27 cellular contexts compared by ENCODE assay signal in the genomic region with DNA sequence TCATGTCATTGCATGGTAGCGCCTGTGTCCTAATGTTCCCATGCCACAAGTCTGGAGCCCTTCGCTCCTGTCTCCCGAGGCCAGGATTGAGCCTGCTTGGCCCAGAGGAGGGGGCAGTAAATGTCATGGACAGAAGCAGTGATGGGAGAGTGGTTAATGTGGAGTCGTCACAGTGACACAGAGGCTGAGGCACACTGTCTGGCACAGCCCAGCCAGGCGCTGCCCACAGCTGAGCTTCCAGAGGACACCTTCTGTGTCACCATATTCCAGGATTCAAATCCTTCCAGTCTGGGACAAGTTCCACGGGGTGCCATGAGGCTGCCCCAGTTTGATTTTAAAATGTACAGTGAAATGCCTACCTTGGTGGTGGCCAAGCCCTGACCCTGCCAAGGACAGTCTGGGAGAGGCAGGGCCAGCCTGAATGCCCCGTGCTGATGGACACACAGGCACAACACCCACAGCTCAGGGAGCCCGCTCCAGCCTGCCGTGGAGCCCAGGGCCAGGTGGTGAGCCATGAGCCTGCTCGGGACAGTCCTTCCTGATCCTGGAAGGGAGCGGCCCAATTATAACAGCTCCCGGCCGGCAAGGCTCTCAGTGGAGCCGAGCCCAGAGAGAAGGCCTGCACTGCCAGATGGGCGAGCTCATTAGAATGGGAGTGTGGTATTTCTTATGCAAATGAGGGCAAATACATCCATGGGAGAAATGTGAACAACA.
"Had no signal": no experiment of that assay in that cellular context is flagged by ENCODE, and none has a peak within 500 bp of the region (broad histone marks: within the 10 kb centered on the region; RNA-seq: fewer than 3 reads in every experiment).

No MANE protein-coding gene starts in this region.

- H3K36me3 Mint-ChIP-seq: activated naive CD4-positive, alpha-beta T cell treated with anti-CD3 and anti-CD28 coated beads, Interleukin-2, amount 50 U/mL, for 24 hours; stimulated activated effector memory CD8-positive, alpha-beta T cell treated with anti-CD3 and anti-CD28 coated beads, Interleukin-12 subunit alpha, Interleukin-12 subunit beta, amount 100 ng/mL, for 72 hours; type B pancreatic cell had no signal

- DNase-seq: activated CD4-positive, alpha-beta T cell treated with anti-CD3 and anti-CD28 coated beads for 1 hour; activated CD4-positive, alpha-beta T cell treated with anti-CD3 and anti-CD28 coated beads, Interleukin-2, amount 10 ng/mL, durations not matched to agents 7 days and 5 days; activated CD8-positive, alpha-beta T cell treated with anti-CD3 and anti-CD28 coated beads for 36 hours; activated gamma-delta T cell treated with Interleukin-2 at 50 U/mL for 16 hours; activated T-cell treated with anti-CD3 and anti-CD28 coated beads, Interleukin-2, amount 50 U/mL, for 4 hours; effector memory CD4-positive, alpha-beta T cell; glutamatergic neuron; islet precursor cell; left cardiac atrium; left ventricle myocardium superior; mammary epithelial cell; right lobe of liver; stimulated activated CD4-positive, alpha-beta T cell treated with anti-CD3 and anti-CD28 coated beads, Interleukin-12 subunit alpha, Interleukin-12 subunit beta, amount 100 ng/mL, for 4 hours; stimulated activated CD4-positive, alpha-beta T cell treated with anti-CD3 and anti-CD28 coated beads, Interleukin-4, amount 100 ng/mL, for 1 hour; T-helper 17 cell; T1000 had no signal

- H3K9me3 Mint-ChIP-seq: activated T-cell treated with anti-CD3 and anti-CD28 coated beads, Interleukin-2, amount 50 U/mL, for 4 hours; type B pancreatic cell had no signal

- H3K27me3 Mint-ChIP-seq: activated CD8-positive, alpha-beta T cell treated with anti-CD3 and anti-CD28 coated beads for 36 hours; activated naive CD4-positive, alpha-beta T cell treated with anti-CD3 and anti-CD28 coated beads, Interleukin-2, amount 50 U/mL, for 24 hours; stimulated activated naive CD8-positive, alpha-beta T cell treated with anti-CD3 and anti-CD28 coated beads, Interleukin-15, Interleukin-2, amounts not matched to agents 100 ng/mL and 50 ng/mL, for 24 hours; T-helper 17 cell had no signal

- ATAC-seq: activated CD8-positive, alpha-beta T cell treated with anti-CD3 and anti-CD28 coated beads for 36 hours; activated T-cell treated with anti-CD3 and anti-CD28 coated beads, Interleukin-2, amount 50 U/mL, for 4 hours; activated T-helper 17 cell treated with anti-CD3 and anti-CD28 coated beads, Interleukin-2, amount 50 U/mL, for 72 hours; left cardiac atrium; left ventricle myocardium superior; right lobe of liver; stimulated activated effector memory CD8-positive, alpha-beta T cell treated with anti-CD3 and anti-CD28 coated beads, Interleukin-12 subunit alpha, Interleukin-12 subunit beta, amount 100 ng/mL, for 72 hours; T-helper 17 cell; WTC11 had no signal

- H3K4me1 Mint-ChIP-seq: activated CD4-positive, alpha-beta T cell treated with anti-CD3 and anti-CD28 coated beads, Interleukin-2, amount 10 ng/mL, durations not matched to agents 7 days and 5 days; activated T-helper 17 cell treated with anti-CD3 and anti-CD28 coated beads, Interleukin-2, amount 50 U/mL, for 72 hours; central memory CD8-positive, alpha-beta T cell; neural crest cell; stimulated activated effector memory CD8-positive, alpha-beta T cell treated with anti-CD3 and anti-CD28 coated beads, Interleukin-12 subunit alpha, Interleukin-12 subunit beta, amount 100 ng/mL, for 72 hours; WTC11 had no signal

- H3K4me1 ChIP-seq: right lobe of liver had no signal

- H3K4me3 Mint-ChIP-seq: activated CD4-positive, alpha-beta T cell treated with anti-CD3 and anti-CD28 coated beads, Interleukin-2, amount 10 ng/mL, durations not matched to agents 7 days and 5 days; activated CD8-positive, alpha-beta T cell treated with anti-CD3 and anti-CD28 coated beads for 36 hours; activated naive CD4-positive, alpha-beta T cell treated with anti-CD3 and anti-CD28 coated beads, Interleukin-2, amount 50 U/mL, for 24 hours; activated T-cell treated with anti-CD3 and anti-CD28 coated beads, Interleukin-2, amount 50 U/mL, for 4 hours; activated T-helper 17 cell treated with anti-CD3 and anti-CD28 coated beads, Interleukin-2, amount 50 U/mL, for 72 hours; central memory CD8-positive, alpha-beta T cell; neural crest cell; stimulated activated effector memory CD8-positive, alpha-beta T cell treated with anti-CD3 and anti-CD28 coated beads, Interleukin-12 subunit alpha, Interleukin-12 subunit beta, amount 100 ng/mL, for 72 hours; stimulated activated naive CD8-positive, alpha-beta T cell treated with anti-CD3 and anti-CD28 coated beads, Interleukin-15, Interleukin-2, amounts not matched to agents 100 ng/mL and 50 ng/mL, for 24 hours; T-helper 17 cell; type B pancreatic cell; WTC11 had no signal

- H3K9me3 ChIP-seq: right lobe of liver had no signal

- H3K4me3 ChIP-seq: coronary artery, dorsolateral prefrontal cortex, right lobe of liver, skin epidermis had no signal

- H3K27ac Mint-ChIP-seq: activated CD4-positive, alpha-beta T cell treated with anti-CD3 and anti-CD28 coated beads, Interleukin-2, amount 10 ng/mL, durations not matched to agents 7 days and 5 days; activated CD8-positive, alpha-beta T cell treated with anti-CD3 and anti-CD28 coated beads for 36 hours; activated naive CD4-positive, alpha-beta T cell treated with anti-CD3 and anti-CD28 coated beads, Interleukin-2, amount 50 U/mL, for 24 hours; activated T-helper 17 cell treated with anti-CD3 and anti-CD28 coated beads, Interleukin-2, amount 50 U/mL, for 72 hours; stimulated activated effector memory CD8-positive, alpha-beta T cell treated with anti-CD3 and anti-CD28 coated beads, Interleukin-12 subunit alpha, Interleukin-12 subunit beta, amount 100 ng/mL, for 72 hours; stimulated activated naive CD8-positive, alpha-beta T cell treated with anti-CD3 and anti-CD28 coated beads, Interleukin-15, Interleukin-2, amounts not matched to agents 100 ng/mL and 50 ng/mL, for 24 hours; T-helper 17 cell; type B pancreatic cell; WTC11 had no signal

- H3K36me3 ChIP-seq: right lobe of liver had no signal

- H3K27me3 ChIP-seq: right lobe of liver had no signal

- H3K27ac ChIP-seq: coronary artery, right lobe of liver, skin epidermis had no signal
